In genomic region chr3:180959691-180960090, GRCh38 we compare ENCODE assay signal across 24 cellular contexts. TPM values are rescaled to one million over a fixed set of nuclear protein-coding genes. Genes with fewer than 3 reads are reported as not detected.
DNase-seq lines count a peak whose midpoint lies in the region; ATAC-seq and TF ChIP-seq lines count a peak whose summit lies in the region.
"Had no signal": no experiment of that assay in that cellular context is flagged by ENCODE, and none has a peak within 500 bp of the region (broad histone marks: within the 10 kb centered on the region; RNA-seq: fewer than 3 reads in every experiment).

No MANE protein-coding gene starts in this region.

- peak overlapping the region; percentile 66 for H3K27ac Mint-ChIP-seq in activated CD4-positive, alpha-beta T cell treated with anti-CD3 and anti-CD28 coated beads, Interleukin-2, amount 10 ng/mL, durations not matched to agents 24 days and 14 days
- no peak overlapping the region for H3K27ac Mint-ChIP-seq in activated CD4-positive, alpha-beta T cell treated with anti-CD3 and anti-CD28 coated beads, Interleukin-2, amount 10 ng/mL, durations not matched to agents 7 days and 5 days
- peak overlapping the region; percentile 64 for H3K27ac Mint-ChIP-seq in activated T-helper 2 cell treated with anti-CD3 and anti-CD28 coated beads, Interferon-gamma antibody, Interleukin-2, Interleukin-4, amounts not matched to agents 10 μg/mL and 5 μg/mL and 100 μg/mL, durations not matched to agents 14 hours and 24 hours and 36 hours
- H3K27ac Mint-ChIP-seq: activated B cell treated with CpG ODN at 0.5 μM for 24 hours; activated naive CD8-positive, alpha-beta T cell treated with anti-CD3 and anti-CD28 coated beads, Interleukin-2, amount 10 ng/mL, durations not matched to agents 7 days and 5 days had no signal

- no peak for TF ChIP-seq POLR2A in prostate gland (IDR thresholded peaks at IDR 0.05)
- no peak for TF ChIP-seq POLR2A in vagina (IDR thresholded peaks at IDR 0.05)

- H3K9me3 ChIP-seq in prostate gland (no peaks in the 10 kb centered on the region), vagina (no peaks in the 10 kb centered on the region)
- H3K9me3 ChIP-seq: BE2C, body of pancreas, Caco-2, SK-N-SH, uterus had no signal

- H3K36me3 Mint-ChIP-seq in activated CD4-positive, alpha-beta T cell treated with anti-CD3 and anti-CD28 coated beads, Interleukin-2, amount 10 ng/mL, durations not matched to agents 24 days and 14 days (ENCODE audit: low read depth) = peaks cover 62% of the 10 kb centered on the region
- H3K36me3 Mint-ChIP-seq in activated CD4-positive, alpha-beta T cell treated with anti-CD3 and anti-CD28 coated beads, Interleukin-2, amount 10 ng/mL, durations not matched to agents 7 days and 5 days (ENCODE audit: low read depth) = peaks cover 60% of the 10 kb centered on the region
- H3K36me3 Mint-ChIP-seq in activated T-helper 2 cell treated with anti-CD3 and anti-CD28 coated beads, Interferon-gamma antibody, Interleukin-2, Interleukin-4, amounts not matched to agents 10 μg/mL and 5 μg/mL and 100 μg/mL, durations not matched to agents 14 hours and 24 hours and 36 hours (ENCODE audit: low read depth) = peaks cover 81% of the 10 kb centered on the region

- CTCF ChIA-PET in activated CD4-positive, alpha-beta T cell treated with anti-CD3 and anti-CD28 coated beads, Interleukin-2, amount 10 ng/mL, durations not matched to agents 7 days and 5 days (lab: Charles Lee) = no interaction called here

- intact Hi-C loops in activated CD4-positive, alpha-beta T cell treated with anti-CD3 and anti-CD28 coated beads, Interleukin-2, amount 10 ng/mL, durations not matched to agents 24 days and 14 days (cut with micrococcal nuclease) = loop anchor here (2.0 kb wide), 1 partner anchor 47 kb away; the partner anchor contains the start of gene FXR1
- intact Hi-C loops in activated T-helper 2 cell treated with anti-CD3 and anti-CD28 coated beads, Interferon-gamma antibody, Interleukin-2, Interleukin-4, amounts not matched to agents 10 μg/mL and 5 μg/mL and 100 μg/mL, durations not matched to agents 14 hours and 24 hours and 36 hours (cut with micrococcal nuclease) = loop anchor here (5.0 kb wide), 1 partner anchor 47 kb away; the partner anchor contains the start of gene FXR1
- intact Hi-C loops in prostate gland (cut with DNase I) = no loop called here
- intact Hi-C loops in vagina (cut with DNase I) = no loop called here

- no peaks in the 10 kb centered on the region for H3K27me3 Mint-ChIP-seq in activated CD4-positive, alpha-beta T cell treated with anti-CD3 and anti-CD28 coated beads, Interleukin-2, amount 10 ng/mL, durations not matched to agents 24 days and 14 days
- H3K27me3 Mint-ChIP-seq in activated CD4-positive, alpha-beta T cell treated with anti-CD3 and anti-CD28 coated beads, Interleukin-2, amount 10 ng/mL, durations not matched to agents 7 days and 5 days = no peaks in the 10 kb centered on the region
- H3K27me3 Mint-ChIP-seq in activated T-helper 2 cell treated with anti-CD3 and anti-CD28 coated beads, Interferon-gamma antibody, Interleukin-2, Interleukin-4, amounts not matched to agents 10 μg/mL and 5 μg/mL and 100 μg/mL, durations not matched to agents 14 hours and 24 hours and 36 hours (ENCODE audit: low read depth) = no peaks in the 10 kb centered on the region
- H3K27me3 Mint-ChIP-seq: activated B cell treated with CpG ODN at 0.5 μM for 24 hours; activated naive CD8-positive, alpha-beta T cell treated with anti-CD3 and anti-CD28 coated beads, Interleukin-2, amount 10 ng/mL, durations not matched to agents 7 days and 5 days; effector memory CD8-positive, alpha-beta T cell; IgD-negative memory B cell had no signal

- POLR2A ChIA-PET in activated CD4-positive, alpha-beta T cell treated with anti-CD3 and anti-CD28 coated beads, Interleukin-2, amount 10 ng/mL, durations not matched to agents 7 days and 5 days (lab: Charles Lee) = no interaction called here

- no peaks in the 10 kb centered on the region for H3K4me1 ChIP-seq in prostate gland (replicated peaks)
- H3K4me1 ChIP-seq in vagina = no peaks in the 10 kb centered on the region
- H3K4me1 ChIP-seq: BE2C, body of pancreas, Caco-2, uterus had no signal

- peaks cover 13% of the 10 kb centered on the region for H3K4me1 Mint-ChIP-seq in activated CD4-positive, alpha-beta T cell treated with anti-CD3 and anti-CD28 coated beads, Interleukin-2, amount 10 ng/mL, durations not matched to agents 24 days and 14 days
- H3K4me1 Mint-ChIP-seq in activated CD4-positive, alpha-beta T cell treated with anti-CD3 and anti-CD28 coated beads, Interleukin-2, amount 10 ng/mL, durations not matched to agents 7 days and 5 days = peaks cover 9% of the 10 kb centered on the region
- H3K4me1 Mint-ChIP-seq in activated T-helper 2 cell treated with anti-CD3 and anti-CD28 coated beads, Interferon-gamma antibody, Interleukin-2, Interleukin-4, amounts not matched to agents 10 μg/mL and 5 μg/mL and 100 μg/mL, durations not matched to agents 14 hours and 24 hours and 36 hours (ENCODE audit: low read depth) = peaks cover 10% of the 10 kb centered on the region
- H3K4me1 Mint-ChIP-seq: H9 had no signal

- 84% methylated on average over 1 of the region's 1 CpG for WGBS in prostate gland

- H3K27ac ChIP-seq in prostate gland = no peak overlapping the region
- no peak overlapping the region for H3K27ac ChIP-seq in vagina
- H3K27ac ChIP-seq: body of pancreas, uterus had no signal

- no peak for DNase-seq in activated CD4-positive, alpha-beta T cell treated with anti-CD3 and anti-CD28 coated beads, Interleukin-2, amount 10 ng/mL, durations not matched to agents 24 days and 14 days
- DNase-seq in activated CD4-positive, alpha-beta T cell treated with anti-CD3 and anti-CD28 coated beads, Interleukin-2, amount 10 ng/mL, durations not matched to agents 7 days and 5 days = no peak
- DNase-seq in activated T-helper 2 cell treated with anti-CD3 and anti-CD28 coated beads, Interferon-gamma antibody, Interleukin-2, Interleukin-4, amounts not matched to agents 10 μg/mL and 5 μg/mL and 100 μg/mL, durations not matched to agents 14 hours and 24 hours and 36 hours (ENCODE audit: low spot score) = no peak
- DNase-seq in prostate gland (ENCODE audit: low spot score) (no peak), vagina (ENCODE audit: extremely low spot score in 2 of 2) (no peak)
- DNase-seq: activated B cell treated with CpG ODN at 0.5 μM for 24 hours; activated naive CD8-positive, alpha-beta T cell treated with anti-CD3 and anti-CD28 coated beads, Interleukin-2, amount 10 ng/mL, durations not matched to agents 7 days and 5 days; BE2C; body of pancreas; Caco-2; effector memory CD8-positive, alpha-beta T cell; H9; NCI-H1417 treated with DMSO at 0.1 percent for 48 hours; NCI-H2107; NCI-H510A treated with DMSO at 0.1 percent for 48 hours; right cardiac atrium; SK-N-SH; stimulated activated CD4-positive, alpha-beta T cell treated with anti-CD3 and anti-CD28 coated beads, Interleukin-12 subunit alpha, Interleukin-12 subunit beta, amount 100 ng/mL, for 4 hours; T1000; uterus had no signal

- TF ChIP-seq CTCF in prostate gland (IDR thresholded peaks at IDR 0.05) = no peak
- no peak for TF ChIP-seq CTCF in vagina (IDR thresholded peaks at IDR 0.05)

- H3K36me3 ChIP-seq in prostate gland (no peaks in the 10 kb centered on the region), vagina (peaks cover 0 to 62% of the 10 kb centered on the region in 2 donors)
- H3K36me3 ChIP-seq: uterus had no signal

- H3K4me3 ChIP-seq in prostate gland (no peak overlapping the region), vagina (no peak overlapping the region)
- H3K4me3 ChIP-seq: body of pancreas, uterus had no signal

- no peak overlapping the region for H3K4me3 Mint-ChIP-seq in activated CD4-positive, alpha-beta T cell treated with anti-CD3 and anti-CD28 coated beads, Interleukin-2, amount 10 ng/mL, durations not matched to agents 24 days and 14 days
- no peak overlapping the region for H3K4me3 Mint-ChIP-seq in activated CD4-positive, alpha-beta T cell treated with anti-CD3 and anti-CD28 coated beads, Interleukin-2, amount 10 ng/mL, durations not matched to agents 7 days and 5 days
- H3K4me3 Mint-ChIP-seq in activated T-helper 2 cell treated with anti-CD3 and anti-CD28 coated beads, Interferon-gamma antibody, Interleukin-2, Interleukin-4, amounts not matched to agents 10 μg/mL and 5 μg/mL and 100 μg/mL, durations not matched to agents 14 hours and 24 hours and 36 hours (ENCODE audit: low read depth) = no peak overlapping the region
- H3K4me3 Mint-ChIP-seq: activated B cell treated with CpG ODN at 0.5 μM for 24 hours; activated naive CD8-positive, alpha-beta T cell treated with anti-CD3 and anti-CD28 coated beads, Interleukin-2, amount 10 ng/mL, durations not matched to agents 7 days and 5 days; effector memory CD8-positive, alpha-beta T cell; H9; IgD-negative memory B cell had no signal

- peak; percentile 44 for ATAC-seq in GM18858 (IDR thresholded peaks at IDR 0.05; ENCODE audit: unreplicated experiment)
- ATAC-seq in HG02798 (IDR thresholded peaks at IDR 0.05; ENCODE audit: poor library complexity, unreplicated experiment) = peak; percentile 40
- no peak for ATAC-seq in GM21381 (IDR thresholded peaks at IDR 0.05; ENCODE audit: unreplicated experiment)
- ATAC-seq: body of pancreas; effector memory CD8-positive, alpha-beta T cell; right cardiac atrium had no signal

- no peaks in the 10 kb centered on the region for H3K9me3 Mint-ChIP-seq in activated CD4-positive, alpha-beta T cell treated with anti-CD3 and anti-CD28 coated beads, Interleukin-2, amount 10 ng/mL, durations not matched to agents 24 days and 14 days
- no peaks in the 10 kb centered on the region for H3K9me3 Mint-ChIP-seq in activated CD4-positive, alpha-beta T cell treated with anti-CD3 and anti-CD28 coated beads, Interleukin-2, amount 10 ng/mL, durations not matched to agents 7 days and 5 days
- H3K9me3 Mint-ChIP-seq in activated T-helper 2 cell treated with anti-CD3 and anti-CD28 coated beads, Interferon-gamma antibody, Interleukin-2, Interleukin-4, amounts not matched to agents 10 μg/mL and 5 μg/mL and 100 μg/mL, durations not matched to agents 14 hours and 24 hours and 36 hours = no peaks in the 10 kb centered on the region
- H3K9me3 Mint-ChIP-seq: activated B cell treated with CpG ODN at 0.5 μM for 24 hours; activated naive CD8-positive, alpha-beta T cell treated with anti-CD3 and anti-CD28 coated beads, Interleukin-2, amount 10 ng/mL, durations not matched to agents 7 days and 5 days; effector memory CD8-positive, alpha-beta T cell; H9 had no signal

- H3K27me3 ChIP-seq in prostate gland (replicated peaks; ENCODE audit: insufficient read depth) (no peaks in the 10 kb centered on the region), vagina (no peaks in the 10 kb centered on the region)
- H3K27me3 ChIP-seq: BE2C, body of pancreas, uterus had no signal

RNA-seq across cellular contexts. Expression of gene DNAJC19, which starts 29.8 kb away (rescaled TPM):
- total RNA-seq in activated CD4-positive, alpha-beta T cell treated with anti-CD3 and anti-CD28 coated beads, Interleukin-2, amount 10 ng/mL, durations not matched to agents 24 days and 14 days = 53.7 and 62.6 TPM in 2 replicates
- 10 to 100 TPM; 33.5 to 45.7 TPM for total RNA-seq in activated CD4-positive, alpha-beta T cell treated with anti-CD3 and anti-CD28 coated beads, Interleukin-2, amount 10 ng/mL, durations not matched to agents 7 days and 5 days
- total RNA-seq in activated T-helper 2 cell treated with anti-CD3 and anti-CD28 coated beads, Interferon-gamma antibody, Interleukin-2, Interleukin-4, amounts not matched to agents 10 μg/mL and 5 μg/mL and 100 μg/mL, durations not matched to agents 14 hours and 24 hours and 36 hours = 48.5 and 62.2 TPM in 2 replicates
- total RNA-seq in prostate gland (10 to 100 TPM; 38.1 to 46.0 TPM), vagina (38.1 TPM)

RNA-seq across cellular contexts. Expression of gene FXR1, which starts 47.2 kb away (rescaled TPM):
- total RNA-seq in activated CD4-positive, alpha-beta T cell treated with anti-CD3 and anti-CD28 coated beads, Interleukin-2, amount 10 ng/mL, durations not matched to agents 24 days and 14 days = 149 and 161 TPM in 2 replicates
- 100 to 1,000 TPM; 124 to 125 TPM for total RNA-seq in activated CD4-positive, alpha-beta T cell treated with anti-CD3 and anti-CD28 coated beads, Interleukin-2, amount 10 ng/mL, durations not matched to agents 7 days and 5 days
- total RNA-seq in activated T-helper 2 cell treated with anti-CD3 and anti-CD28 coated beads, Interferon-gamma antibody, Interleukin-2, Interleukin-4, amounts not matched to agents 10 μg/mL and 5 μg/mL and 100 μg/mL, durations not matched to agents 14 hours and 24 hours and 36 hours = 163 and 170 TPM in 2 replicates
- total RNA-seq in prostate gland (100 to 1,000 TPM in 1 of 2 donors, 10 to 100 TPM in 1; 80.2 to 114 TPM), vagina (99.7 TPM)

Comparison
In these comparisons a context has a peak if more than half of its experiments do, and no peak if none do; other contexts are left out.
1. intact Hi-C loops: an anchor here in activated CD4-positive, alpha-beta T cell treated with anti-CD3 and anti-CD28 coated beads, Interleukin-2, amount 10 ng/mL, durations not matched to agents 24 days and 14 days (2.0 kb wide) and activated T-helper 2 cell treated with anti-CD3 and anti-CD28 coated beads, Interferon-gamma antibody, Interleukin-2, Interleukin-4, amounts not matched to agents 10 μg/mL and 5 μg/mL and 100 μg/mL, durations not matched to agents 14 hours and 24 hours and 36 hours (5.0 kb wide); none called in prostate gland and vagina.